ENCODE assay signal across 19 cellular contexts in genomic region chr6:106180208-106180607, GRCh38.
DNase-seq lines count a peak whose midpoint lies in the region; ATAC-seq and TF ChIP-seq lines count a peak whose summit lies in the region.
"Had no signal": no experiment of that assay in that cellular context is flagged by ENCODE, and none has a peak within 500 bp of the region (broad histone marks: within the 10 kb centered on the region; RNA-seq: fewer than 3 reads in every experiment).

No MANE protein-coding gene starts in this region.

- no peaks in the 10 kb centered on the region for H3K9me3 Mint-ChIP-seq in CD8-positive, alpha-beta T cell
- peaks cover 0 to 6% of the 10 kb centered on the region in 2 donors for H3K9me3 Mint-ChIP-seq in stimulated activated naive CD8-positive, alpha-beta T cell treated with anti-CD3 and anti-CD28 coated beads, Interleukin-15, amount 100 ng/mL, for 72 hours

- H3K9me1 ChIP-seq in IMR-90 (ENCODE audit: insufficient read depth, low read length): peaks cover 3% of the 10 kb centered on the region

- no TSS peak for BruUV-seq in IMR-90 (replicated peaks; lab: Mats Ljungman, UMichigan)

- TF ChIP-seq POLR2A in IMR-90 (IDR thresholded peaks at IDR 0.05; ENCODE audit: low read depth, low read length): no peak

- no peak overlapping the region for H2BK5ac ChIP-seq in IMR-90 (ENCODE audit: low read depth, low read length, poor library complexity, severe bottlenecking)

- H2BK120ac ChIP-seq in IMR-90 (ENCODE audit: low read depth, low read length): no peak overlapping the region

- H4K8ac ChIP-seq in IMR-90 (ENCODE audit: low read depth in 2 of 2, low read length in 2 of 2): no peak overlapping the region

- TF ChIP-seq RAD21 in IMR-90 (IDR thresholded peaks at IDR 0.05; ENCODE audit: low read length): no peak

- H3K9ac ChIP-seq in IMR-90 (ENCODE audit: low read depth, low read length): no peak overlapping the region
- H3K9ac ChIP-seq: BLaER1 treated with 17β-estradiol and CSF1 and Interleukin-3, amounts not matched to agents 10 nM and 100 nM had no signal

- no peak overlapping the region for H3K23ac ChIP-seq in IMR-90 (ENCODE audit: low read depth, low read length)

- no peak overlapping the region for H4K5ac ChIP-seq in IMR-90 (ENCODE audit: low read depth, low read length)

- H3K27ac ChIP-seq in CD8-positive, alpha-beta T cell (ENCODE audit: low read depth, low read length): no peak overlapping the region
- H3K27ac ChIP-seq in IMR-90 (ENCODE audit: insufficient read depth, low read length): no peak overlapping the region
- H3K27ac ChIP-seq: A549; BLaER1 treated with 17β-estradiol and CSF1 and Interleukin-3, amounts not matched to agents 10 nM and 100 nM had no signal

- H3K18ac ChIP-seq in IMR-90 (ENCODE audit: low read depth, low read length): no peak overlapping the region

- H2AK5ac ChIP-seq in IMR-90 (ENCODE audit: low read depth, low read length): no peak overlapping the region

- no peaks in the 10 kb centered on the region for H3K9me3 ChIP-seq in CD8-positive, alpha-beta T cell (ENCODE audit: low read length)
- H3K9me3 ChIP-seq in IMR-90 (ENCODE audit: control insufficient read depth, insufficient read depth, low read length) (no peaks in the 10 kb centered on the region), T-helper 17 cell (ENCODE audit: control insufficient read depth, low read length, poor library complexity, severe bottlenecking) (no peaks in the 10 kb centered on the region)
- H3K9me3 ChIP-seq: A549; BLaER1 treated with 17β-estradiol and CSF1 and Interleukin-3, amounts not matched to agents 10 nM and 100 nM; MG63 had no signal

- POLR2A ChIA-PET in CD8-positive, alpha-beta T cell (lab: Charles Lee): no interaction called here
- POLR2A ChIA-PET in IMR-90 (lab: Charles Lee; ENCODE audit: unreplicated experiment): no interaction called here

- WGBS in IMR-90 (ENCODE audit: extremely low coverage in 2 of 2, insufficient read length in 1 of 2), 2 experiments: 100% methylated on average over 2 of the region's 4 CpGs; no CpG with 5 or more reads in 1 of the 2 experiments

- peaks cover 2% of the 10 kb centered on the region for H3K27me3 Mint-ChIP-seq in CD8-positive, alpha-beta T cell (ENCODE audit: low read depth)
- H3K27me3 Mint-ChIP-seq in T-helper 17 cell: no peaks in the 10 kb centered on the region
- peaks cover 13% of the 10 kb centered on the region for H3K27me3 Mint-ChIP-seq in stimulated activated naive CD8-positive, alpha-beta T cell treated with anti-CD3 and anti-CD28 coated beads, Interleukin-15, amount 100 ng/mL, for 72 hours

- H4K91ac ChIP-seq in IMR-90 (ENCODE audit: insufficient read depth, low read depth, low read length): no peak overlapping the region

- DNase-seq in CD8-positive, alpha-beta T cell: no peak
- DNase-seq in IMR-90 (no peak), T-helper 17 cell (no peak), left colon (no peak), cerebellar cortex (ENCODE audit: low spot score) (no peak), activated T-cell treated with anti-CD3 and anti-CD28 coated beads for 4 hours (no peak)
- no peak for DNase-seq in stimulated activated naive CD8-positive, alpha-beta T cell treated with anti-CD3 and anti-CD28 coated beads, Interleukin-15, amount 100 ng/mL, for 72 hours
- DNase-seq: GF-D8, MG63, NCI-H1092 treated with DMSO at 0.1 percent for 48 hours, NCI-H2081 treated with DMSO at 0.1 percent for 48 hours, NCI-H524, OCI-M1, SIG-M5 had no signal

- no peaks in the 10 kb centered on the region for H3K36me3 ChIP-seq in CD8-positive, alpha-beta T cell (ENCODE audit: insufficient read depth, low read length)
- no peaks in the 10 kb centered on the region for H3K36me3 ChIP-seq in IMR-90 (ENCODE audit: control insufficient read depth, insufficient read depth, low read length)

- TF ChIP-seq CTCF in CD8-positive, alpha-beta T cell (IDR thresholded peaks at IDR 0.05): no peak
- TF ChIP-seq CTCF in IMR-90 (conservative IDR thresholded peaks at IDR 0.05; ENCODE audit: low read depth, low read length): no peak

- H2AK9ac ChIP-seq in IMR-90 (replicated peaks; ENCODE audit: low read depth, low read length, poor library complexity): no peak overlapping the region

- H2BK20ac ChIP-seq in IMR-90 (ENCODE audit: low read depth, low read length): no peak overlapping the region

- H3K79me1 ChIP-seq in IMR-90 (ENCODE audit: low read depth in 1 of 2, low read length in 2 of 2): 0 out of 4 replicates have a peak, but pooled peaks cover 0 to 3% of the 10 kb centered on the region in 2 experiments

- CTCF ChIA-PET in CD8-positive, alpha-beta T cell (lab: Charles Lee): no interaction called here
- CTCF ChIA-PET in IMR-90 (lab: Yijun Ruan, JAX): no interaction called here

- dilution Hi-C loops in IMR-90 (cut with HindIII; ENCODE audit: low sequenced_read_pairs, unreplicated experiment): no loop called here

- 0 out of 3 replicates have a peak overlapping the region, but pooled peaks have one; percentile 41 for H2BK15ac ChIP-seq in IMR-90 (ENCODE audit: low read depth, low read length)

- ATAC-seq in CD8-positive, alpha-beta T cell: no peak
- ATAC-seq in IMR-90 (ENCODE audit: low read depth): no peak
- ATAC-seq in T-helper 17 cell: peak; percentile 45
- peak; percentile 89 for ATAC-seq in left colon
- no peak for ATAC-seq in HG02798 (IDR thresholded peaks at IDR 0.05; ENCODE audit: poor library complexity, unreplicated experiment)
- no peak for ATAC-seq in stimulated activated naive CD8-positive, alpha-beta T cell treated with anti-CD3 and anti-CD28 coated beads, Interleukin-15, amount 100 ng/mL, for 72 hours
- ATAC-seq: A549, HCT116, HepG2 had no signal

- no peak overlapping the region for H3K4me3 Mint-ChIP-seq in CD8-positive, alpha-beta T cell
- H3K4me3 Mint-ChIP-seq in T-helper 17 cell: no peak overlapping the region
- no peak overlapping the region for H3K4me3 Mint-ChIP-seq in stimulated activated naive CD8-positive, alpha-beta T cell treated with anti-CD3 and anti-CD28 coated beads, Interleukin-15, amount 100 ng/mL, for 72 hours

- intact Hi-C loops in CD8-positive, alpha-beta T cell (cut with DNase I, micrococcal nuclease): no loop called here
- intact Hi-C loops in IMR-90 (cut with micrococcal nuclease): no loop called here
- intact Hi-C loops in left colon (cut with DNase I, micrococcal nuclease): no loop called here

- H3K27me3 ChIP-seq in CD8-positive, alpha-beta T cell (ENCODE audit: insufficient read depth, low read length): no peaks in the 10 kb centered on the region
- H3K27me3 ChIP-seq in IMR-90 (ENCODE audit: control insufficient read depth, insufficient read depth, low read length): no peaks in the 10 kb centered on the region
- H3K27me3 ChIP-seq: BLaER1 treated with 17β-estradiol and CSF1 and Interleukin-3, amounts not matched to agents 10 nM and 100 nM; MG63 had no signal

- in situ Hi-C loops in IMR-90 (cut with MboI; ENCODE audit: low sequenced_read_pairs): no loop called here

- H3K36me3 Mint-ChIP-seq in CD8-positive, alpha-beta T cell: no peaks in the 10 kb centered on the region
- H3K36me3 Mint-ChIP-seq in T-helper 17 cell (ENCODE audit: low read depth): no peaks in the 10 kb centered on the region

- no peak overlapping the region for H3K4me3 ChIP-seq in CD8-positive, alpha-beta T cell (ENCODE audit: low read depth, low read length)
- H3K4me3 ChIP-seq in IMR-90 (ENCODE audit: insufficient read depth, low read depth, low read length): no peak overlapping the region
- H3K4me3 ChIP-seq: A549; BLaER1 treated with 17β-estradiol and CSF1 and Interleukin-3, amounts not matched to agents 10 nM and 100 nM; MG63 had no signal

- H3K4me1 Mint-ChIP-seq in CD8-positive, alpha-beta T cell (ENCODE audit: low read depth): peaks cover 5% of the 10 kb centered on the region
- peaks cover 29% of the 10 kb centered on the region for H3K4me1 Mint-ChIP-seq in T-helper 17 cell
- peaks cover 42% of the 10 kb centered on the region for H3K4me1 Mint-ChIP-seq in stimulated activated naive CD8-positive, alpha-beta T cell treated with anti-CD3 and anti-CD28 coated beads, Interleukin-15, amount 100 ng/mL, for 72 hours

- H3K14ac ChIP-seq in IMR-90 (replicated peaks; ENCODE audit: low read depth, low read length): peak overlapping the region; percentile 17; the same call in 1 of the 2 replicates

- H3K27ac Mint-ChIP-seq in CD8-positive, alpha-beta T cell: peak overlapping the region; percentile 0
- H3K27ac Mint-ChIP-seq in T-helper 17 cell: no peak overlapping the region
- H3K27ac Mint-ChIP-seq in stimulated activated naive CD8-positive, alpha-beta T cell treated with anti-CD3 and anti-CD28 coated beads, Interleukin-15, amount 100 ng/mL, for 72 hours: no peak overlapping the region

- H4K20me1 ChIP-seq in IMR-90 (ENCODE audit: insufficient read depth, low read length): no peaks in the 10 kb centered on the region
- H4K20me1 ChIP-seq: BLaER1 treated with 17β-estradiol and CSF1 and Interleukin-3, amounts not matched to agents 10 nM and 100 nM had no signal

- H3K56ac ChIP-seq in IMR-90 (ENCODE audit: extremely low read depth, insufficient read depth, low read length): no peak overlapping the region

- H3K4ac ChIP-seq in IMR-90 (ENCODE audit: low read depth, low read length): no peak overlapping the region

- H3K4me1 ChIP-seq in CD8-positive, alpha-beta T cell (ENCODE audit: insufficient read depth, low read length): peaks cover 3% of the 10 kb centered on the region
- peaks cover 8% of the 10 kb centered on the region for H3K4me1 ChIP-seq in IMR-90 (ENCODE audit: control insufficient read depth, insufficient read depth, low read length)

- no peak overlapping the region for H2AFZ ChIP-seq in IMR-90 (replicated peaks; ENCODE audit: low read length, poor library complexity)

- H3K4me2 ChIP-seq in IMR-90 (ENCODE audit: low read depth, low read length): no peak overlapping the region
- H3K4me2 ChIP-seq: A549 had no signal

TF ChIP-seq in IMR-90, 13 proteins besides CTCF, POLR2A, EP300 and RAD21:
- no peak for TF ChIP-seq MAFK (IDR thresholded peaks at IDR 0.05; ENCODE audit: low read depth, low read length)
- no peak for TF ChIP-seq MAZ (IDR thresholded peaks at IDR 0.05; ENCODE audit: borderline replicate concordance, low read depth, low read length)
TF ChIP-seq in IMR-90: peak in this region for 0.

Comparison
In these comparisons a context has a peak if more than half of its experiments do, and no peak if none do; other contexts are left out.
1. ATAC-seq: peak in T-helper 17 cell (single experiment) and left colon (single experiment); none in CD8-positive, alpha-beta T cell (single experiment), IMR-90 (single experiment), HG02798 (single experiment) and stimulated activated naive CD8-positive, alpha-beta T cell treated with anti-CD3 and anti-CD28 coated beads, Interleukin-15, amount 100 ng/mL, for 72 hours (single experiment).